Comparison of ENCODE assay signal across 15 cellular contexts in the genomic region with DNA sequence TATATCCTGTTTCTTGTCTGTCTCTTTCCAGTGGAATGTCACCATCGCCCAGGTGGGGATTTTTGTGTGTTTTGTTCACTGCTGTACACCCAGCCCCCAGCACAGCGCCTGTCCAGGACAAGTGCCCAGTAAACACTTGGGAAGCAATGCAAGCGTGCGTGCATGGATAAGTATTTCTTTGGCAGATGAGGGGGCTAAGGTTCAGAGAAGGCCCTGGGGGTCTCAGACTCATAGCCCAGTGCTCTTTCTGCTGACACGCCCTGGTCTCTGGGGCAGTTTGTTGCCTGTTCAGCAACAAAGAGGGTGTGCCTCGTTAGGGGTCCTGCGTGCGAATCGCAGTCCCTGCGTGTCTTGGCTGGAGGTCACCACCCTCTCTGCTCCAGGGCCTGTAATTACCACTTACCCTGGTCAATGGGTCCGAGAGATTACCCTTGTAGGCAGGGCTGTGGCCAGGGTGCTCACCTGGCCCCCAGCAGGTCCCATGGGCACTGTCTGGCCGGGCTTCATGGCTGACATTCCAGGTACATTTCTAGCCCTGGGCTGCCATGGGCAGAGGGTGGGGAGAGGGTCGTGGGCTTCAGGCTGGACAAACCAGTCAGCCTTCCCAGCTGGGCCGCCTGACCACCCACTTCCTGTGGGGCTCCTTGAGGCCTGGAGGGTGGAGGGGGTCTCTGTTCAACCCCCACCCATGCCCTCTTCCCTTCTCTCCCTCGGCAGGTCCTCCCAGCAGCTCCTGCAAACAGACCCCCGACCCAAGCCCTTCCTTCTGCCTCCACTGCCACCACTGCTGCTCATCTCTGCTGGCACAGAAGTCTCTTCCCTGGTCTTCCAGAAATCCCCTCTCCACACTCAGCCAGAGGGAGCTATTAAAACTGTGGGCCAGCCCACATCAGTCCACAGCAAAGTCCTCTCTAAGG.
A peak's percentile ranks its signal among the peaks of the same experiment; 100 is the strongest.
DNase-seq lines count a peak whose midpoint lies in the region; ATAC-seq and TF ChIP-seq lines count a peak whose summit lies in the region.
"Had no signal": no experiment of that assay in that cellular context is flagged by ENCODE, and none has a peak within 500 bp of the region (broad histone marks: within the 10 kb centered on the region; RNA-seq: fewer than 3 reads in every experiment).

No MANE protein-coding gene starts in this region.

- WGBS in right cardiac atrium = 87% methylated on average over 16 of the region's 16 CpGs

- H3K4me1 ChIP-seq in right cardiac atrium (ENCODE audit: control insufficient read depth, insufficient read depth, low read length) = peaks cover 6% of the 10 kb centered on the region

- H3K27me3 Mint-ChIP-seq in natural killer cell treated with Interleukin-12 subunit alpha and Interleukin-12 subunit beta and Interleukin-15 and Interleukin-18, amount 100 ng/mL, for 72 hours = peaks cover 13 to 15% of the 10 kb centered on the region in 2 donors
- peaks cover 29 to 47% of the 10 kb centered on the region in 2 donors for H3K27me3 Mint-ChIP-seq in natural killer cell (ENCODE audit: low read depth in 2 of 2)

- H3K9me3 Mint-ChIP-seq in natural killer cell treated with Interleukin-12 subunit alpha and Interleukin-12 subunit beta and Interleukin-15 and Interleukin-18, amount 100 ng/mL, for 72 hours = no peaks in the 10 kb centered on the region
- H3K9me3 Mint-ChIP-seq in natural killer cell = no peaks in the 10 kb centered on the region
- H3K9me3 Mint-ChIP-seq: H9 had no signal

- no peaks in the 10 kb centered on the region for H3K9me3 ChIP-seq in right cardiac atrium (ENCODE audit: control insufficient read depth, low read length)

- H3K36me3 Mint-ChIP-seq in natural killer cell treated with Interleukin-12 subunit alpha and Interleukin-12 subunit beta and Interleukin-15 and Interleukin-18, amount 100 ng/mL, for 72 hours = no peaks in the 10 kb centered on the region
- H3K36me3 Mint-ChIP-seq in natural killer cell = no peaks in the 10 kb centered on the region

- peak overlapping the region; percentile 5 to 74 for H3K27ac Mint-ChIP-seq in natural killer cell treated with Interleukin-12 subunit alpha and Interleukin-12 subunit beta and Interleukin-15 and Interleukin-18, amount 100 ng/mL, for 72 hours
- no peak overlapping the region for H3K27ac Mint-ChIP-seq in natural killer cell

- peak overlapping the region; percentile 78 for H3K27ac ChIP-seq in right cardiac atrium (ENCODE audit: low read length)

- no peak for TF ChIP-seq CTCF in natural killer cell (IDR thresholded peaks at IDR 0.05)

- intact Hi-C loops in natural killer cell (cut with micrococcal nuclease) = no loop called here
- intact Hi-C loops in right cardiac atrium (cut with DNase I) = loop anchor here (5.0 to 10.0 kb wide), 4 partner anchors 80 to 187 kb away; a partner anchor contains a TSS
- intact Hi-C loops in posterior vena cava (cut with DNase I) = loop anchor here (5.0 to 10.0 kb wide), 4 partner anchors 35 to 187 kb away; no protein-coding TSS in a partner anchor

- peaks cover 28 to 48% of the 10 kb centered on the region in 2 donors for H3K4me1 Mint-ChIP-seq in natural killer cell treated with Interleukin-12 subunit alpha and Interleukin-12 subunit beta and Interleukin-15 and Interleukin-18, amount 100 ng/mL, for 72 hours (ENCODE audit: low read depth in 2 of 2)
- peaks cover 8 to 24% of the 10 kb centered on the region in 2 donors for H3K4me1 Mint-ChIP-seq in natural killer cell

- no peak overlapping the region for H3K4me3 Mint-ChIP-seq in natural killer cell treated with Interleukin-12 subunit alpha and Interleukin-12 subunit beta and Interleukin-15 and Interleukin-18, amount 100 ng/mL, for 72 hours
- no peak overlapping the region for H3K4me3 Mint-ChIP-seq in natural killer cell
- H3K4me3 Mint-ChIP-seq: H9 had no signal

- no peak for DNase-seq in natural killer cell treated with Interleukin-12 subunit alpha and Interleukin-12 subunit beta and Interleukin-15 and Interleukin-18, amount 100 ng/mL, for 72 hours (ENCODE audit: low spot score)
- DNase-seq in natural killer cell = no peak
- peak in 2 of 3 donors; percentile 10 to 48 for DNase-seq in right cardiac atrium
- peak; percentile 74 for DNase-seq in posterior vena cava (ENCODE audit: low spot score)
- no peak for DNase-seq in NCI-H1436 (lab: John Stamatoyannopoulos, UW)
- no peak for DNase-seq in middle frontal gyrus (ENCODE audit: extremely low spot score, low spot score)
- DNase-seq in NCI-H2107 treated with DMSO at 0.1 percent for 48 hours (lab: John Stamatoyannopoulos, UW; ENCODE audit: unreplicated experiment) = no peak
- DNase-seq: ACHN; activated CD4-positive, alpha-beta T cell treated with anti-CD3 and anti-CD28 coated beads for 4 hours; activated T-cell treated with anti-CD3 and anti-CD28 coated beads, Interleukin-2, amount 50 U/mL, for 1 hour; amygdala; H9; RPMI8226; stimulated activated naive CD8-positive, alpha-beta T cell treated with anti-CD3 and anti-CD28 coated beads, Interleukin-15, Interleukin-2, amounts not matched to agents 100 U/mL and 50 U/mL, for 24 hours had no signal

- no peak for ATAC-seq in natural killer cell treated with Interleukin-12 subunit alpha and Interleukin-12 subunit beta and Interleukin-15 and Interleukin-18, amount 100 ng/mL, for 72 hours
- ATAC-seq in natural killer cell (no peak), right cardiac atrium (no peak), HG03025 (IDR thresholded peaks at IDR 0.05; ENCODE audit: low FRiP score, unreplicated experiment) (no peak)
- ATAC-seq: stimulated activated naive CD8-positive, alpha-beta T cell treated with anti-CD3 and anti-CD28 coated beads, Interleukin-15, Interleukin-2, amounts not matched to agents 100 U/mL and 50 U/mL, for 24 hours had no signal

- H3K27me3 ChIP-seq in right cardiac atrium (ENCODE audit: control insufficient read depth, insufficient read depth) = no peaks in the 10 kb centered on the region

- H3K4me3 ChIP-seq in right cardiac atrium (ENCODE audit: low read length) = no peak overlapping the region

Comparison
In these comparisons a context has a peak if more than half of its experiments do, and no peak if none do; other contexts are left out.
1. H3K27ac Mint-ChIP-seq: peak in natural killer cell treated with Interleukin-12 subunit alpha and Interleukin-12 subunit beta and Interleukin-15 and Interleukin-18, amount 100 ng/mL, for 72 hours (2 of 2); none in natural killer cell (0 of 2).
2. DNase-seq: peak in right cardiac atrium (2 of 3) and posterior vena cava (single experiment); none in natural killer cell treated with Interleukin-12 subunit alpha and Interleukin-12 subunit beta and Interleukin-15 and Interleukin-18, amount 100 ng/mL, for 72 hours (single experiment), natural killer cell (single experiment), NCI-H1436 (single experiment), middle frontal gyrus (single experiment) and NCI-H2107 treated with DMSO at 0.1 percent for 48 hours (single experiment).